Comparison of ENCODE assay signal across 10 cellular contexts in the genomic region with DNA sequence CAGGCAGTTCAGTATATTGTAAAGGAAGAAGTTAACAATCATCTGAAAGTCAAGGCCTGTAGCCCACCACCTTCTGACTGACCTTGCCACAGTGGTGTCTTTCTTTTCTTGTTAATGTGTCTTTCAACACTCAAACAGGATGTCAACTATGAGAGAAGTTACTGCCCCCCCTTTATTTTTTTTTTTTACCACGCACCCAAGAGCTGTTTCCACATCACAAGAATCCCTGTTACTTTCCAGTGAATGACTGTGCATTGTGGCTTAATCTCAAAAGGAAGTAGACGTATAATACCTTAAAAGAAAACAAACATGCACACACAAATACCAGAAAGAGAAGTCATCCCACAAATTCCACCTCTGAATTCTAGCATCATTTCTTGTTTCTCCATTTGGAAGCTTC.
A peak's percentile ranks its signal among the peaks of the same experiment; 100 is the strongest.
DNase-seq lines count a peak whose midpoint lies in the region; ATAC-seq and TF ChIP-seq lines count a peak whose summit lies in the region.
"Had no signal": no experiment of that assay in that cellular context is flagged by ENCODE, and none has a peak within 500 bp of the region (broad histone marks: within the 10 kb centered on the region; RNA-seq: fewer than 3 reads in every experiment).

No MANE protein-coding gene starts in this region.

- intact Hi-C loops in psoas muscle (cut with DNase I) = no loop called here
- intact Hi-C loops in Caco-2 (cut with micrococcal nuclease; ENCODE audit: unreplicated experiment) = loop anchor here (5.0 kb wide), 1 partner anchor 53 kb away; no protein-coding TSS in a partner anchor

- no peaks in the 10 kb centered on the region for H3K9me3 ChIP-seq in psoas muscle
- H3K9me3 ChIP-seq in Caco-2 = no peaks in the 10 kb centered on the region

- no peaks in the 10 kb centered on the region for H3K9me3 Mint-ChIP-seq in natural killer cell treated with Interleukin-12 subunit alpha and Interleukin-12 subunit beta and Interleukin-15 and Interleukin-18, amount 100 ng/mL, for 72 hours
- H3K9me3 Mint-ChIP-seq in Caco-2 (ENCODE audit: unreplicated experiment) = no peaks in the 10 kb centered on the region
- H3K9me3 Mint-ChIP-seq: naive B cell had no signal

- TF ChIP-seq CTCF in coronary artery (IDR thresholded peaks at IDR 0.05) (no peak), psoas muscle (IDR thresholded peaks at IDR 0.05) (no peak), Caco-2 (IDR thresholded peaks at IDR 0.05; ENCODE audit: insufficient read depth in 1 of 2, low read depth in 1 of 2, low read length in 1 of 2, severe bottlenecking in 1 of 2, unreplicated experiment in 1 of 2) (no peak)

- no peak overlapping the region for H3K4me3 ChIP-seq in coronary artery
- H3K4me3 ChIP-seq in psoas muscle = no peak overlapping the region
- H3K4me3 ChIP-seq in Caco-2 (ENCODE audit: low read depth, low read length) = no peak overlapping the region

- DNase-seq in Caki2 (ENCODE audit: low read depth) (peak; percentile 94), NCI-H226 (peak; percentile 91), coronary artery (ENCODE audit: low spot score) (no peak), psoas muscle (no peak), Caco-2 (no peak), HK-2 (ENCODE audit: unreplicated experiment) (no peak)
- peak; percentile 69 for DNase-seq in natural killer cell treated with Interleukin-12 subunit alpha and Interleukin-12 subunit beta and Interleukin-15 and Interleukin-18, amount 100 ng/mL, for 72 hours (ENCODE audit: low spot score)
- DNase-seq: amygdala, naive B cell had no signal

- H3K27me3 Mint-ChIP-seq in natural killer cell treated with Interleukin-12 subunit alpha and Interleukin-12 subunit beta and Interleukin-15 and Interleukin-18, amount 100 ng/mL, for 72 hours = no peaks in the 10 kb centered on the region
- no peaks in the 10 kb centered on the region for H3K27me3 Mint-ChIP-seq in Caco-2 (ENCODE audit: insufficient read depth, unreplicated experiment)
- H3K27me3 Mint-ChIP-seq: naive B cell had no signal

- peaks cover 0 to 1% (median 0%) of the 10 kb centered on the region in 3 donors for H3K27me3 ChIP-seq in psoas muscle (ENCODE audit: insufficient read depth in 3 of 3, low read length in 2 of 3)
- no peaks in the 10 kb centered on the region for H3K27me3 ChIP-seq in Caco-2 (replicated peaks; ENCODE audit: control insufficient read depth, insufficient read depth, low read length)

- H3K27ac Mint-ChIP-seq in natural killer cell treated with Interleukin-12 subunit alpha and Interleukin-12 subunit beta and Interleukin-15 and Interleukin-18, amount 100 ng/mL, for 72 hours = peak overlapping the region; percentile 97 to 99
- H3K27ac Mint-ChIP-seq in Caco-2 (ENCODE audit: unreplicated experiment) = no peak overlapping the region

- H3K36me3 ChIP-seq in psoas muscle (ENCODE audit: insufficient read depth in 1 of 2, low read depth in 1 of 2) (no peaks in the 10 kb centered on the region), Caco-2 (ENCODE audit: control insufficient read depth, insufficient read depth, low read length) (no peaks in the 10 kb centered on the region)

- peak overlapping the region; percentile 83 for H3K4me3 Mint-ChIP-seq in natural killer cell treated with Interleukin-12 subunit alpha and Interleukin-12 subunit beta and Interleukin-15 and Interleukin-18, amount 100 ng/mL, for 72 hours
- no peak overlapping the region for H3K4me3 Mint-ChIP-seq in Caco-2 (ENCODE audit: unreplicated experiment)
- H3K4me3 Mint-ChIP-seq: naive B cell had no signal

- H3K4me1 Mint-ChIP-seq in natural killer cell treated with Interleukin-12 subunit alpha and Interleukin-12 subunit beta and Interleukin-15 and Interleukin-18, amount 100 ng/mL, for 72 hours (ENCODE audit: low read depth in 2 of 2) = peaks cover 69 to 79% of the 10 kb centered on the region in 2 donors
- H3K4me1 Mint-ChIP-seq in Caco-2 (ENCODE audit: low read depth, unreplicated experiment) = peaks cover 20% of the 10 kb centered on the region

- peak overlapping the region; percentile 24 to 28 for H3K27ac ChIP-seq in coronary artery
- no peak overlapping the region for H3K27ac ChIP-seq in psoas muscle

- WGBS in psoas muscle, 3 donors = 60 to 72% (median 71%) methylated on average over 2 of the region's 2 CpGs

- POLR2A ChIA-PET in Caco-2 (lab: Charles Lee) = no interaction called here

- H3K36me3 Mint-ChIP-seq in natural killer cell treated with Interleukin-12 subunit alpha and Interleukin-12 subunit beta and Interleukin-15 and Interleukin-18, amount 100 ng/mL, for 72 hours = peaks cover 6% of the 10 kb centered on the region
- no peaks in the 10 kb centered on the region for H3K36me3 Mint-ChIP-seq in Caco-2 (ENCODE audit: insufficient read depth, unreplicated experiment)
- H3K36me3 Mint-ChIP-seq: naive B cell had no signal

- peak; percentile 80 to 85 for ATAC-seq in natural killer cell treated with Interleukin-12 subunit alpha and Interleukin-12 subunit beta and Interleukin-15 and Interleukin-18, amount 100 ng/mL, for 72 hours
- ATAC-seq in GM21447 (IDR thresholded peaks at IDR 0.05; ENCODE audit: unreplicated experiment) = no peak
- no peak for ATAC-seq in psoas muscle

- H3K4me1 ChIP-seq in psoas muscle (no peaks in the 10 kb centered on the region), Caco-2 (peaks cover 15% of the 10 kb centered on the region)

- in situ Hi-C loops in Caki2 (cut with HindIII; ENCODE audit: low pct_unique_long_range_greater_than_20kb, low sequenced_read_pairs) = no loop called here

- no TSS peak for BruUV-seq in Caco-2 (replicated peaks; lab: Mats Ljungman, UMichigan)

- CTCF ChIA-PET in Caco-2 (lab: Charles Lee) = no interaction called here

Comparison
In these comparisons a context has a peak if more than half of its experiments do, and no peak if none do; other contexts are left out.
1. DNase-seq: peak in Caki2 (single experiment), NCI-H226 (single experiment) and natural killer cell treated with Interleukin-12 subunit alpha and Interleukin-12 subunit beta and Interleukin-15 and Interleukin-18, amount 100 ng/mL, for 72 hours (single experiment); none in coronary artery (single experiment), psoas muscle (0 of 2), Caco-2 (0 of 2) and HK-2 (single experiment).
2. ATAC-seq: peak in natural killer cell treated with Interleukin-12 subunit alpha and Interleukin-12 subunit beta and Interleukin-15 and Interleukin-18, amount 100 ng/mL, for 72 hours (2 of 2); none in GM21447 (single experiment) and psoas muscle (0 of 4).